8 cellular contexts compared by ENCODE assay signal in genomic region chr19:4803736-4804695, GRCh38. TPM values are rescaled to one million over a fixed set of nuclear protein-coding genes. Genes with fewer than 3 reads are reported as not detected.
DNase-seq lines count a peak whose midpoint lies in the region; ATAC-seq and TF ChIP-seq lines count a peak whose summit lies in the region.

No MANE protein-coding gene starts in this region.

- H3K27me3 ChIP-seq in H7 (ENCODE audit: control insufficient read depth, insufficient read depth, low read length) (no peaks in the 10 kb centered on the region), PC-3 (ENCODE audit: low read length) (no peaks in the 10 kb centered on the region), ovary (no peaks in the 10 kb centered on the region)

- peaks cover 3% of the 10 kb centered on the region for H3F3A ChIP-seq in PC-3 (ENCODE audit: low read length, unreplicated experiment)

- BruUV-seq in PC-3 (replicated peaks; lab: Mats Ljungman, UMichigan): no TSS peak

- 45 to 51% (median 48%) methylated on average over 32 to 33 of the region's 33 CpGs for WGBS in ovary, 3 donors

- POLR2A ChIA-PET in PC-3 (lab: Charles Lee; ENCODE audit: unreplicated experiment): no interaction called here

- H2AFZ ChIP-seq in PC-3 (ENCODE audit: low read length): peak overlapping the region; percentile 58; the same call in 1 of the 2 replicates

- H3K9me3 ChIP-seq in PC-3 (ENCODE audit: low read length) (no peaks in the 10 kb centered on the region), ovary (no peaks in the 10 kb centered on the region)

- peak; percentile 59 for DNase-seq in Ammon's horn (ENCODE audit: low spot score)
- peak; percentile 96 for DNase-seq in H7
- peak; percentile 80 for DNase-seq in PC-3
- peak; percentile 51 for DNase-seq in activated T-cell treated with anti-CD3 and anti-CD28 coated beads for 4 hours
- peak; percentile 45 for DNase-seq in fibroblast of mammary gland (ENCODE audit: low read depth)
- peak; percentile 44 to 69 (median 60) for DNase-seq in ovary

- H3K36me3 ChIP-seq in H7 (replicated peaks; ENCODE audit: control insufficient read depth, insufficient read depth, low read length): no peaks in the 10 kb centered on the region
- H3K36me3 ChIP-seq in PC-3 (ENCODE audit: low read depth, low read length): no peaks in the 10 kb centered on the region
- H3K36me3 ChIP-seq in ovary: no peaks in the 10 kb centered on the region

- TF ChIP-seq CTCF in PC-3 (conservative IDR thresholded peaks at IDR 0.05; ENCODE audit: low read depth, low read length) (peak; percentile 96), fibroblast of mammary gland (conservative IDR thresholded peaks at IDR 0.05; ENCODE audit: control insufficient read depth, insufficient read depth, low read depth, low read length) (peak; percentile 76), ovary (IDR thresholded peaks at IDR 0.05) (peak; percentile 46 to 54 (median 52))

- no peak overlapping the region for H3K9ac ChIP-seq in PC-3 (ENCODE audit: low read length)

- TF ChIP-seq EP300 in ovary (IDR thresholded peaks at IDR 0.05): no peak

- intact Hi-C loops in PC-3 (cut with micrococcal nuclease): loop anchor here (1.0 kb wide), 1 partner anchor 72 kb away; no protein-coding TSS in a partner anchor
- intact Hi-C loops in ovary (cut with DNase I): no loop called here

- H3K79me2 ChIP-seq in PC-3 (ENCODE audit: low read length): no peaks in the 10 kb centered on the region

- CTCF ChIA-PET in PC-3 (lab: Charles Lee): no interaction called here

- H3K4me3 ChIP-seq in H7 (ENCODE audit: insufficient read depth, low read depth, low read length) (no peak overlapping the region), PC-3 (ENCODE audit: low read length) (no peak overlapping the region), fibroblast of mammary gland (ENCODE audit: control insufficient read depth, low read depth, low read length) (no peak overlapping the region), ovary (no peak overlapping the region)

- H3K27ac ChIP-seq in PC-3 (ENCODE audit: low read length): no peak overlapping the region
- no peak overlapping the region for H3K27ac ChIP-seq in ovary

- H4K20me1 ChIP-seq in PC-3 (ENCODE audit: low read length): no peaks in the 10 kb centered on the region

- H3K4me1 ChIP-seq in PC-3 (ENCODE audit: insufficient read depth, low read length) (peaks cover 14% of the 10 kb centered on the region), ovary (ENCODE audit: insufficient read depth) (no peaks in the 10 kb centered on the region)

- ATAC-seq in PC-3 (peak; percentile 78), GM21447 (IDR thresholded peaks at IDR 0.05; ENCODE audit: unreplicated experiment) (no peak), GM19467 (IDR thresholded peaks at IDR 0.05; ENCODE audit: unreplicated experiment) (no peak)

- H3K4me2 ChIP-seq in PC-3 (ENCODE audit: low read length): no peak overlapping the region

- no peak for TF ChIP-seq POLR2A in ovary (IDR thresholded peaks at IDR 0.05)

- no peaks in the 10 kb centered on the region for H3K9me2 ChIP-seq in PC-3 (replicated peaks; ENCODE audit: low read length)

RNA-seq across cellular contexts. Expression of gene FEM1A, which starts 12.5 kb away (rescaled TPM):
- total RNA-seq in H7 (2014; rRNA removed; shearing (Covaris generic)): 16.1 and 17.2 TPM in 2 replicates
- total RNA-seq in PC-3 (2014; rRNA removed): 28.1 and 30.6 TPM in 2 replicates
- 10 to 100 TPM in 2 of 7 donors, 1 to 10 TPM in 5; 7.4 to 11.4 (median 9.1) TPM for total RNA-seq in ovary
- polyA plus RNA-seq in ovary: 1 to 10 TPM; 3.6 to 4.4 TPM

RNA-seq across cellular contexts. Expression of gene TICAM1, which starts 27.5 kb away (rescaled TPM):
- 0.17 and 0.30 TPM in 2 replicates for total RNA-seq in H7 (2014; rRNA removed; shearing (Covaris generic))
- total RNA-seq in PC-3 (2014; rRNA removed) (6.5 and 17.0 TPM in 2 replicates), ovary (10 to 100 TPM in 2 of 7 donors, 1 to 10 TPM in 5; 3.6 to 13.3 (median 9.6) TPM)
- 1 to 10 TPM; 2.5 to 7.8 TPM for polyA plus RNA-seq in ovary

Comparison
In these comparisons a context has a peak if more than half of its experiments do, and no peak if none do; other contexts are left out.
1. DNase-seq: peak in every context shown above with its lines; median percentile 96 in H7; 80 in PC-3; 60 in ovary; 59 in Ammon's horn; 51 in activated T-cell treated with anti-CD3 and anti-CD28 coated beads for 4 hours; 45 in fibroblast of mammary gland.